ENCODE assay signal across 1 cellular context in genomic region chr1:181423301-181423918, GRCh38.
TF ChIP-seq lines count a peak whose summit lies in the region.

No MANE protein-coding gene starts in this region.

TF ChIP-seq in GM12878, 131 proteins besides CTCF, POLR2A, EP300 and RAD21 (continued from another document):
- TF ChIP-seq, protein P1, sequence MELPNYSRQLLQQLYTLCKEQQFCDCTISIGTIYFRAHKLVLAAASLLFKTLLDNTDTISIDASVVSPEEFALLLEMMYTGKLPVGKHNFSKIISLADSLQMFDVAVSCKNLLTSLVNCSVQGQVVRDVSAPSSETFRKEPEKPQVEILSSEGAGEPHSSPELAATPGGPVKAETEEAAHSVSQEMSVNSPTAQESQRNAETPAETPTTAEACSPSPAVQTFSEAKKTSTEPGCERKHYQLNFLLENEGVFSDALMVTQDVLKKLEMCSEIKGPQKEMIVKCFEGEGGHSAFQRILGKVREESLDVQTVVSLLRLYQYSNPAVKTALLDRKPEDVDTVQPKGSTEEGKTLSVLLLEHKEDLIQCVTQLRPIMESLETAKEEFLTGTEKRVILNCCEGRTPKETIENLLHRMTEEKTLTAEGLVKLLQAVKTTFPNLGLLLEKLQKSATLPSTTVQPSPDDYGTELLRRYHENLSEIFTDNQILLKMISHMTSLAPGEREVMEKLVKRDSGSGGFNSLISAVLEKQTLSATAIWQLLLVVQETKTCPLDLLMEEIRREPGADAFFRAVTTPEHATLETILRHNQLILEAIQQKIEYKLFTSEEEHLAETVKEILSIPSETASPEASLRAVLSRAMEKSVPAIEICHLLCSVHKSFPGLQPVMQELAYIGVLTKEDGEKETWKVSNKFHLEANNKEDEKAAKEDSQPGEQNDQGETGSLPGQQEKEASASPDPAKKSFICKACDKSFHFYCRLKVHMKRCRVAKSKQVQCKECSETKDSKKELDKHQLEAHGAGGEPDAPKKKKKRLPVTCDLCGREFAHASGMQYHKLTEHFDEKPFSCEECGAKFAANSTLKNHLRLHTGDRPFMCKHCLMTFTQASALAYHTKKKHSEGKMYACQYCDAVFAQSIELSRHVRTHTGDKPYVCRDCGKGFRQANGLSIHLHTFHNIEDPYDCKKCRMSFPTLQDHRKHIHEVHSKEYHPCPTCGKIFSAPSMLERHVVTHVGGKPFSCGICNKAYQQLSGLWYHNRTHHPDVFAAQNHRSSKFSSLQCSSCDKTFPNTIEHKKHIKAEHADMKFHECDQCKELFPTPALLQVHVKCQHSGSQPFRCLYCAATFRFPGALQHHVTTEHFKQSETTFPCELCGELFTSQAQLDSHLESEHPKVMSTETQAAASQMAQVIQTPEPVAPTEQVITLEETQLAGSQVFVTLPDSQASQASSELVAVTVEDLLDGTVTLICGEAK (IDR thresholded peaks at IDR 0.05; ENCODE audit: borderline replicate concordance) = no peak
